Comparison of ENCODE assay signal across 8 cellular contexts in genomic region chr5:78677777-78678668, GRCh38. TPM values are rescaled to one million over a fixed set of nuclear protein-coding genes. Genes with fewer than 3 reads are reported as not detected.
DNase-seq lines count a peak whose midpoint lies in the region; ATAC-seq, FAIRE-seq and TF ChIP-seq lines count a peak whose summit lies in the region.

No MANE protein-coding gene starts in this region.

- no peaks in the 10 kb centered on the region for H3K36me3 Mint-ChIP-seq in natural killer cell

- H3K79me1 ChIP-seq in trophoblast cell (ENCODE audit: low read length) = peaks cover 5% of the 10 kb centered on the region

- H3K27ac Mint-ChIP-seq in natural killer cell = no peak overlapping the region

- H3K9me3 Mint-ChIP-seq in natural killer cell = no peaks in the 10 kb centered on the region

- H4K12ac ChIP-seq in trophoblast cell (ENCODE audit: low read depth, low read length) = no peak overlapping the region

- no peak overlapping the region for H2BK12ac ChIP-seq in trophoblast cell (ENCODE audit: low read length)

- DNase-seq in ELF-1 (ENCODE audit: low read depth, low spot score) (peak; percentile 60), HTR-8/SVneo (ENCODE audit: insufficient read length, low spot score) (peak; percentile 28), dedifferentiated amniotic fluid mesenchymal stem cell (ENCODE audit: extremely low spot score) (peak; percentile 95), trophoblast cell (peak; percentile 81 to 95), NCI-H1436 (lab: John Stamatoyannopoulos, UW) (no peak), natural killer cell (no peak)
- no peak for DNase-seq in activated CD4-positive, CD25-positive, alpha-beta regulatory T cell (lab: John Stamatoyannopoulos, UW)
- no peak for DNase-seq in stimulated activated CD4-positive, alpha-beta T cell treated with anti-CD3 and anti-CD28 coated beads, Interleukin-15, amount 100 ng/mL, for 24 hours

- no peak overlapping the region for H2BK5ac ChIP-seq in trophoblast cell (ENCODE audit: low read depth, low read length, poor library complexity)

- no peak overlapping the region for H3K4me3 ChIP-seq in trophoblast cell (ENCODE audit: low read depth, low read length)

- H3K18ac ChIP-seq in trophoblast cell (ENCODE audit: low read length) = no peak overlapping the region

- peaks cover 0 to 11% of the 10 kb centered on the region in 2 donors for H3K27me3 Mint-ChIP-seq in natural killer cell (ENCODE audit: low read depth in 2 of 2)

- H2BK120ac ChIP-seq in trophoblast cell (ENCODE audit: insufficient read depth, low read length, poor library complexity) = no peak overlapping the region

- H3K23ac ChIP-seq in trophoblast cell (ENCODE audit: low read length) = no peak overlapping the region

- H3K4me2 ChIP-seq in trophoblast cell (ENCODE audit: low read length) = no peak overlapping the region

- no peak overlapping the region for H2AK5ac ChIP-seq in trophoblast cell (ENCODE audit: low read length)

- intact Hi-C loops in natural killer cell (cut with micrococcal nuclease) = no loop called here

- H3K4ac ChIP-seq in trophoblast cell (ENCODE audit: low read depth, low read length) = no peak overlapping the region

- no peaks in the 10 kb centered on the region for H3K79me2 ChIP-seq in trophoblast cell (ENCODE audit: control insufficient read depth, insufficient read depth, low read length, poor library complexity)

- no peak overlapping the region for H4K91ac ChIP-seq in trophoblast cell (ENCODE audit: low read depth, low read length)

- no peak for TF ChIP-seq CTCF in natural killer cell (IDR thresholded peaks at IDR 0.05)

- no peak overlapping the region for H2AFZ ChIP-seq in trophoblast cell (ENCODE audit: insufficient read depth, low read length, poor library complexity)

- no peaks in the 10 kb centered on the region for H3K4me1 Mint-ChIP-seq in natural killer cell

- ATAC-seq in natural killer cell = no peak

- H3K27me3 ChIP-seq in trophoblast cell (ENCODE audit: insufficient read depth, low read length) = no peaks in the 10 kb centered on the region

- peaks cover 4 to 15% of the 10 kb centered on the region in 2 experiments for H3K4me1 ChIP-seq in trophoblast cell (ENCODE audit: control insufficient read depth in 1 of 2, insufficient read depth in 2 of 2, low read length in 2 of 2)

- H3K9me3 ChIP-seq in trophoblast cell (ENCODE audit: insufficient read depth, low read depth, low read length) = peaks cover 5% of the 10 kb centered on the region

- peak overlapping the region; percentile 91 for H3K27ac ChIP-seq in trophoblast cell (ENCODE audit: low read depth, low read length)

- no peak overlapping the region for H3K4me3 Mint-ChIP-seq in natural killer cell

- no peak overlapping the region for H3K14ac ChIP-seq in trophoblast cell (ENCODE audit: low read length)

- H4K8ac ChIP-seq in trophoblast cell (ENCODE audit: low read depth, low read length) = no peak overlapping the region

- WGBS in trophoblast cell (ENCODE audit: extremely low coverage, insufficient coverage, insufficient read length) = no CpG with 5 or more reads among the region's 6 CpGs

- no peak for FAIRE-seq in HTR-8/SVneo (lab: Jason Lieb, UNC)

- no peaks in the 10 kb centered on the region for H3K36me3 ChIP-seq in trophoblast cell (ENCODE audit: control insufficient read depth in 1 of 2, insufficient read depth in 2 of 2, low read length in 2 of 2)

- H3K9ac ChIP-seq in trophoblast cell (ENCODE audit: low read length) = no peak overlapping the region

RNA-seq across cellular contexts. Expression of gene LHFPL2, which starts 29.5 kb away (rescaled TPM):
- polyA plus RNA-seq in trophoblast cell (2013) = 27.9 and 29.1 TPM in 2 replicates
- total RNA-seq in natural killer cell = 1 to 10 TPM in 1 of 3 donors, under 1 TPM in 2; 0.85 to 1.9 (median 1.00) TPM

Comparison
In these comparisons a context has a peak if more than half of its experiments do, and no peak if none do; other contexts are left out.
1. DNase-seq: peak in ELF-1 (single experiment), HTR-8/SVneo (single experiment), dedifferentiated amniotic fluid mesenchymal stem cell (single experiment) and trophoblast cell (2 of 2); none in NCI-H1436 (single experiment), activated CD4-positive, CD25-positive, alpha-beta regulatory T cell (0 of 4), natural killer cell (single experiment) and stimulated activated CD4-positive, alpha-beta T cell treated with anti-CD3 and anti-CD28 coated beads, Interleukin-15, amount 100 ng/mL, for 24 hours (single experiment).